Comparison of ENCODE assay signal across 13 cellular contexts in genomic region chrX:28177202-28177601, GRCh38.
A peak's percentile ranks its signal among the peaks of the same experiment; 100 is the strongest.
DNase-seq lines count a peak whose midpoint lies in the region; TF ChIP-seq lines count a peak whose summit lies in the region.
"Had no signal": no experiment of that assay in that cellular context is flagged by ENCODE, and none has a peak within 500 bp of the region (broad histone marks: within the 10 kb centered on the region; RNA-seq: fewer than 3 reads in every experiment).

No MANE protein-coding gene starts in this region.

- TF ChIP-seq CTCF in GM12864 (IDR thresholded peaks at IDR 0.05; ENCODE audit: low read depth, low read length, missing control alignments): peak; percentile 24
- peak; percentile 7 for TF ChIP-seq CTCF in HFF-Myc (IDR thresholded peaks at IDR 0.05; ENCODE audit: low read depth, low read length, missing control alignments)
- TF ChIP-seq CTCF in WERI-Rb-1 (IDR thresholded peaks at IDR 0.05; ENCODE audit: low read depth, low read length): peak; percentile 78
- peak; percentile 12 for TF ChIP-seq CTCF in liver (IDR thresholded peaks at IDR 0.05; ENCODE audit: low read depth, low read length, missing input control)

- 76% methylated on average over 4 of the region's 4 CpGs for WGBS in liver

- no peak overlapping the region for H3K4me3 ChIP-seq in GM12864 (ENCODE audit: low read depth, low read length)
- no peak overlapping the region for H3K4me3 ChIP-seq in HFF-Myc (replicated peaks; ENCODE audit: low read depth, low read length)
- H3K4me3 ChIP-seq in WERI-Rb-1 (ENCODE audit: low read depth, low read length): no peak overlapping the region
- no peak overlapping the region for H3K4me3 ChIP-seq in liver (ENCODE audit: low read depth in 1 of 3, low read length in 3 of 3)
- H3K4me3 ChIP-seq: K562, stomach had no signal

- H3K9me3 ChIP-seq in WERI-Rb-1 (ENCODE audit: severe bottlenecking): no peaks in the 10 kb centered on the region
- H3K9me3 ChIP-seq in liver (ENCODE audit: control insufficient read depth in 4 of 4, low read length in 3 of 4): no peaks in the 10 kb centered on the region
- H3K9me3 ChIP-seq: stomach had no signal

- H3K4me1 ChIP-seq in liver (ENCODE audit: control insufficient read depth in 4 of 4, insufficient read depth in 4 of 4, low read length in 3 of 4): no peaks in the 10 kb centered on the region
- H3K4me1 ChIP-seq: stomach had no signal

- DNase-seq in GM12864 (ENCODE audit: low read depth) (no peak), HFF-Myc (ENCODE audit: extremely low read depth, low read depth) (no peak), WERI-Rb-1 (peak; percentile 47), SW 1271 (lab: John Stamatoyannopoulos, UW) (no peak), UCSD-AML1 (lab: John Stamatoyannopoulos, UW; ENCODE audit: unreplicated experiment) (no peak), mesenteric fat pad (ENCODE audit: low spot score) (no peak)
- DNase-seq: activated CD4-positive, alpha-beta T cell treated with anti-CD3 and anti-CD28 coated beads for 1 hour; activated gamma-delta T cell; effector CD4-positive, alpha-beta T cell; naive thymus-derived CD4-positive, alpha-beta T cell; stomach had no signal

- no peak overlapping the region for H3K9ac ChIP-seq in liver (ENCODE audit: low read depth in 1 of 2, low read length in 2 of 2)

- H3K27ac ChIP-seq in WERI-Rb-1 (no peak overlapping the region), liver (ENCODE audit: low read depth in 1 of 2, low read length in 2 of 2) (no peak overlapping the region)
- H3K27ac ChIP-seq: stomach had no signal

- H3K36me3 ChIP-seq in WERI-Rb-1: no peaks in the 10 kb centered on the region
- no peaks in the 10 kb centered on the region for H3K36me3 ChIP-seq in liver (ENCODE audit: control insufficient read depth in 4 of 4, insufficient read depth in 3 of 4, low read depth in 1 of 4, low read length in 3 of 4)
- H3K36me3 ChIP-seq: stomach had no signal

- peak in 1 of 2 donors; percentile 75 for TF ChIP-seq RAD21 in liver (IDR thresholded peaks at IDR 0.05)

- H3K27me3 ChIP-seq in WERI-Rb-1 (ENCODE audit: insufficient read depth, low read depth, severe bottlenecking) (peaks cover 7% of the 10 kb centered on the region), liver (ENCODE audit: control insufficient read depth in 4 of 4, insufficient read depth in 4 of 4, low read length in 3 of 4) (peaks cover 0 to 2% (median 0%) of the 10 kb centered on the region in 4 donors)
- H3K27me3 ChIP-seq: stomach had no signal

TF ChIP-seq in liver, 16 proteins besides CTCF, POLR2A, EP300 and RAD21:
- TF ChIP-seq HNF4A (conservative IDR thresholded peaks at IDR 0.05) (no peak), EGR1 (IDR thresholded peaks at IDR 0.05; ENCODE audit: low read depth in 2 of 2) (no peak), FOXA2 (IDR thresholded peaks at IDR 0.05) (no peak), RXRA (IDR thresholded peaks at IDR 0.05) (no peak), MAX (IDR thresholded peaks at IDR 0.05) (no peak), TAF1 (conservative IDR thresholded peaks at IDR 0.05) (no peak)

Comparison
In these comparisons a context has a peak if more than half of its experiments do, and no peak if none do; other contexts are left out.
1. CTCF ChIP-seq: peak in every context shown above with its lines; median percentile 78 in WERI-Rb-1; 24 in GM12864; 12 in liver; 7 in HFF-Myc.